In genomic region chr10:120684211-120684610, GRCh38 we compare ENCODE assay signal across 23 cellular contexts.
DNase-seq lines count a peak whose midpoint lies in the region; ATAC-seq lines count a peak whose summit lies in the region.
"Had no signal": no experiment of that assay in that cellular context is flagged by ENCODE, and none has a peak within 500 bp of the region (broad histone marks: within the 10 kb centered on the region; RNA-seq: fewer than 3 reads in every experiment).

No MANE protein-coding gene starts in this region.

- WGBS in mesodermal cell (ENCODE audit: insufficient coverage in 2 of 2), 2 experiments, result 60 to 75% methylated on average over 1 of the region's 5 CpGs

- H3K9me3 Mint-ChIP-seq in effector memory CD8-positive, alpha-beta T cell, result peaks cover 0 to 3% of the 10 kb centered on the region in 2 donors
- H3K9me3 Mint-ChIP-seq: CD4-positive, alpha-beta T cell; HFFc6 had no signal

- H3K36me3 Mint-ChIP-seq in effector memory CD8-positive, alpha-beta T cell (ENCODE audit: insufficient read depth), result no peaks in the 10 kb centered on the region

- H3K27ac Mint-ChIP-seq in effector memory CD8-positive, alpha-beta T cell, result peak overlapping the region in 1 of 2 donors; percentile 18
- H3K27ac Mint-ChIP-seq: CD4-positive, alpha-beta T cell; H9; HFFc6 had no signal

- no peaks in the 10 kb centered on the region for H3K27me3 Mint-ChIP-seq in effector memory CD8-positive, alpha-beta T cell

- no peaks in the 10 kb centered on the region for H3K9me3 ChIP-seq in mesodermal cell (ENCODE audit: control insufficient read depth, low read length)
- H3K9me3 ChIP-seq: BLaER1, SJSA1 had no signal

- H3K4me3 ChIP-seq in mesodermal cell (ENCODE audit: extremely low read depth, insufficient read depth, low read length, poor library complexity, severe bottlenecking), result no peak overlapping the region
- H3K4me3 ChIP-seq: BLaER1, GM23248, SJSA1 had no signal

- peak overlapping the region in 1 of 2 donors; percentile 44 for H3K4me3 Mint-ChIP-seq in effector memory CD8-positive, alpha-beta T cell
- H3K4me3 Mint-ChIP-seq: CD4-positive, alpha-beta T cell; H9; HFFc6 had no signal

- ATAC-seq in effector memory CD8-positive, alpha-beta T cell (replicated peaks), result peak; percentile 88
- no peak for ATAC-seq in HG03460 (IDR thresholded peaks at IDR 0.05; ENCODE audit: unreplicated experiment)
- ATAC-seq in GM21786 (IDR thresholded peaks at IDR 0.05; ENCODE audit: unreplicated experiment), result no peak
- ATAC-seq: Right ventricle myocardium inferior had no signal

- no peaks in the 10 kb centered on the region for H3K36me3 ChIP-seq in mesodermal cell (ENCODE audit: control insufficient read depth, insufficient read depth, low read length)
- H3K36me3 ChIP-seq: BLaER1, SJSA1 had no signal

- peaks cover 10% of the 10 kb centered on the region for H3K4me1 ChIP-seq in mesodermal cell (ENCODE audit: control insufficient read depth, insufficient read depth, low read length, poor library complexity, severe bottlenecking)
- H3K4me1 ChIP-seq: BLaER1, SJSA1 had no signal

- peak overlapping the region; percentile 33 for H3K27ac ChIP-seq in mesodermal cell (ENCODE audit: low read depth, low read length, severe bottlenecking)
- H3K27ac ChIP-seq: BLaER1, GM23248, HL-60, SJSA1 had no signal

- DNase-seq in NCI-H69 (lab: John Stamatoyannopoulos, UW), result peak; percentile 2
- DNase-seq in effector memory CD8-positive, alpha-beta T cell, result peak in 2 of 3 experiments; percentile 1 to 25
- no peak for DNase-seq in NK-92 (lab: John Stamatoyannopoulos, UW; ENCODE audit: unreplicated experiment)
- no peak for DNase-seq in activated gamma-delta T cell (lab: John Stamatoyannopoulos, UW)
- DNase-seq: ACHN; CD4-positive, alpha-beta T cell; DND-41; GM23248; H9; HFFc6; KG1; MV-4-11; NCI-H1694; NCI-H2081; NCI-H2171; NCI-H524 treated with DMSO at 0.1 percent for 48 hours had no signal

- H3K4me1 Mint-ChIP-seq in effector memory CD8-positive, alpha-beta T cell (ENCODE audit: low read depth in 2 of 2), result peaks cover 2 to 26% of the 10 kb centered on the region in 2 donors

Comparison
In these comparisons a context has a peak if more than half of its experiments do, and no peak if none do; other contexts are left out.
1. DNase-seq: peak in NCI-H69 (single experiment) and effector memory CD8-positive, alpha-beta T cell (2 of 3); none in NK-92 (single experiment) and activated gamma-delta T cell (single experiment).